Comparison of ENCODE assay signal across 28 cellular contexts in the genomic region with DNA sequence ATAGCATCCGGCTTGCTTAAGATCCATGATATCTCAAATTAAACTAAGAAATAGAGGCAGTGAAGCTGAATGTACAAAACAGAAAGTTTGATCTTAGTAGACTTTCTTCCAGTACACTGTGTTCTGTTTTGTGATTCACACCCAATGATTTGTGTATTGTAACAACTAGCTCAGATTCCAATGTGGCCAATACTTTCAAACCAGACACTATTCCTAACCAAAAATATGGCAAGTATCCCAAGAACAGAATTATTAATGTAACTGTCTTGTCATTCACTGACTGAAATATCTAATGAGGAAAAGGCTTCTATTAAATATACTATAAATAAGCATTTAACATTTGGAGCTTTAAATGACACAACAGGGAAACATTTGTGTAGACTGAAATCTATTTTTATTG.
"Had no signal": no experiment of that assay in that cellular context is flagged by ENCODE, and none has a peak within 500 bp of the region (broad histone marks: within the 10 kb centered on the region; RNA-seq: fewer than 3 reads in every experiment).

No MANE protein-coding gene starts in this region.

- H3K4me1 Mint-ChIP-seq: activated CD4-positive, alpha-beta memory T cell treated with anti-CD3 and anti-CD28 coated beads, Interleukin-2, amount 10 ng/mL, durations not matched to agents 7 days and 5 days; activated CD8-positive, alpha-beta memory T cell treated with anti-CD3 and anti-CD28 coated beads, Interleukin-2, amount 10 ng/mL, durations not matched to agents 7 days and 5 days; activated naive CD8-positive, alpha-beta T cell treated with anti-CD3 and anti-CD28 coated beads for 36 hours had no signal

- H3K27ac Mint-ChIP-seq: activated CD4-positive, alpha-beta memory T cell treated with anti-CD3 and anti-CD28 coated beads, Interleukin-2, amount 10 ng/mL, durations not matched to agents 7 days and 5 days; activated CD8-positive, alpha-beta memory T cell treated with anti-CD3 and anti-CD28 coated beads, Interleukin-2, amount 10 ng/mL, durations not matched to agents 7 days and 5 days; activated naive CD8-positive, alpha-beta T cell treated with anti-CD3 and anti-CD28 coated beads for 36 hours had no signal

- H3K36me3 Mint-ChIP-seq: activated CD8-positive, alpha-beta memory T cell treated with anti-CD3 and anti-CD28 coated beads, Interleukin-2, amount 10 ng/mL, durations not matched to agents 7 days and 5 days; activated naive CD8-positive, alpha-beta T cell treated with anti-CD3 and anti-CD28 coated beads for 36 hours had no signal

- H3K27ac ChIP-seq: ascending aorta, brain microvascular endothelial cell, SJCRH30, SK-N-MC, WERI-Rb-1 had no signal

- DNase-seq: activated CD4-positive, alpha-beta memory T cell treated with anti-CD3 and anti-CD28 coated beads, Interleukin-2, amount 10 ng/mL, durations not matched to agents 7 days and 5 days; activated CD4-positive, alpha-beta T cell treated with anti-CD3 and anti-CD28 coated beads for 1 hour; activated CD4-positive, alpha-beta T cell treated with anti-CD3 and anti-CD28 coated beads for 48 hours; activated CD4-positive, CD25-positive, alpha-beta regulatory T cell; activated CD8-positive, alpha-beta memory T cell treated with anti-CD3 and anti-CD28 coated beads for 24 hours; activated CD8-positive, alpha-beta memory T cell treated with anti-CD3 and anti-CD28 coated beads, Interleukin-2, amount 10 ng/mL, durations not matched to agents 7 days and 5 days; activated CD8-positive, alpha-beta memory T cell treated with anti-CD3 and anti-CD28 coated beads, Interleukin-2, amount 50 U/mL, for 48 hours; activated effector memory CD4-positive, alpha-beta T cell treated with Interleukin-2 at 50 U/mL for 16 hours; activated naive CD4-positive, alpha-beta T cell treated with anti-CD3 and anti-CD28 coated beads, Interleukin-2, amount 50 U/mL, for 16 hours; activated naive CD8-positive, alpha-beta T cell treated with anti-CD3 and anti-CD28 coated beads for 36 hours; activated T-cell treated with anti-CD3 and anti-CD28 coated beads, Interleukin-2, amount 50 U/mL, for 48 hours; amygdala; brain microvascular endothelial cell; central memory CD4-positive, alpha-beta T cell; NCI-H1092 treated with DMSO at 0.1 percent for 48 hours; NCI-H1417 treated with DMSO at 0.1 percent for 48 hours; NCI-H187 treated with DMSO at 0.1 percent for 48 hours; NCI-H2081; NCI-H2171 treated with DMSO at 0.1 percent for 48 hours; NCI-H226; NCI-H524 treated with DMSO at 0.1 percent for 48 hours; SHP77; SJCRH30; T1000; WERI-Rb-1 had no signal

- H3K4me3 Mint-ChIP-seq: activated CD4-positive, alpha-beta memory T cell treated with anti-CD3 and anti-CD28 coated beads, Interleukin-2, amount 10 ng/mL, durations not matched to agents 7 days and 5 days; activated CD8-positive, alpha-beta memory T cell treated with anti-CD3 and anti-CD28 coated beads, Interleukin-2, amount 10 ng/mL, durations not matched to agents 7 days and 5 days; activated naive CD8-positive, alpha-beta T cell treated with anti-CD3 and anti-CD28 coated beads for 36 hours had no signal

- H3K9me3 Mint-ChIP-seq: activated CD4-positive, alpha-beta memory T cell treated with anti-CD3 and anti-CD28 coated beads, Interleukin-2, amount 10 ng/mL, durations not matched to agents 7 days and 5 days had no signal

- H3K9me3 ChIP-seq: ascending aorta, SJCRH30 had no signal

- H3K4me1 ChIP-seq: ascending aorta, SJCRH30 had no signal

- H3K27me3 Mint-ChIP-seq: activated CD4-positive, alpha-beta memory T cell treated with anti-CD3 and anti-CD28 coated beads, Interleukin-2, amount 10 ng/mL, durations not matched to agents 7 days and 5 days; activated CD8-positive, alpha-beta memory T cell treated with anti-CD3 and anti-CD28 coated beads, Interleukin-2, amount 10 ng/mL, durations not matched to agents 7 days and 5 days; activated naive CD8-positive, alpha-beta T cell treated with anti-CD3 and anti-CD28 coated beads for 36 hours had no signal

- ATAC-seq: activated CD8-positive, alpha-beta memory T cell treated with anti-CD3 and anti-CD28 coated beads, Interleukin-2, amount 10 ng/mL, durations not matched to agents 7 days and 5 days; Panc1 had no signal

- H3K27me3 ChIP-seq: ascending aorta, brain microvascular endothelial cell had no signal

- H3K36me3 ChIP-seq: ascending aorta, brain microvascular endothelial cell, SJCRH30, WERI-Rb-1 had no signal

- H3K4me3 ChIP-seq: ascending aorta, SJCRH30, SK-N-MC had no signal
